26 cellular contexts compared by ENCODE assay signal in genomic region chr5:133847301-133847700, GRCh38.
"Had no signal": no experiment of that assay in that cellular context is flagged by ENCODE, and none has a peak within 500 bp of the region (broad histone marks: within the 10 kb centered on the region; RNA-seq: fewer than 3 reads in every experiment).

No MANE protein-coding gene starts in this region.

- H3K4me1 Mint-ChIP-seq: WTC11 had no signal

- H3K4me3 Mint-ChIP-seq: activated CD4-positive, alpha-beta T cell treated with anti-CD3 and anti-CD28 coated beads for 36 hours; activated naive CD4-positive, alpha-beta T cell treated with anti-CD3 and anti-CD28 coated beads, Interleukin-2, amount 50 U/mL, for 24 hours; immature natural killer cell; mesothelial cell of epicardium; natural killer cell; T-helper 1 cell treated with Interleukin-12 subunit alpha and Interleukin-12 subunit beta and Interleukin-4 antibody, amounts not matched to agents 30 μg/mL and 1 μg/mL, for 36 hours; WTC11 had no signal

- H3K27ac Mint-ChIP-seq: activated CD4-positive, alpha-beta T cell treated with anti-CD3 and anti-CD28 coated beads for 36 hours; activated naive CD4-positive, alpha-beta T cell treated with anti-CD3 and anti-CD28 coated beads, Interleukin-2, amount 50 U/mL, for 24 hours; immature natural killer cell; mesothelial cell of epicardium; natural killer cell; T-helper 1 cell treated with Interleukin-12 subunit alpha and Interleukin-12 subunit beta and Interleukin-4 antibody, amounts not matched to agents 30 μg/mL and 1 μg/mL, for 36 hours; WTC11 had no signal

- H3K36me3 Mint-ChIP-seq: activated naive CD4-positive, alpha-beta T cell treated with anti-CD3 and anti-CD28 coated beads, Interleukin-2, amount 50 U/mL, for 24 hours; immature natural killer cell; mesothelial cell of epicardium; natural killer cell; WTC11 had no signal

- ATAC-seq: activated CD4-positive, alpha-beta T cell treated with anti-CD3 and anti-CD28 coated beads for 36 hours; body of pancreas; esophagus mucosa; natural killer cell; WTC11 had no signal

- DNase-seq: activated CD4-positive, alpha-beta T cell treated with anti-CD3 and anti-CD28 coated beads for 36 hours; activated CD4-positive, alpha-beta T cell treated with anti-CD3 and anti-CD28 coated beads, Interleukin-2, amount 50 U/mL, for 4 hours; activated gamma-delta T cell treated with Interleukin-2 at 50 U/mL for 16 hours; activated T-cell treated with anti-CD3 and anti-CD28 coated beads for 4 hours; body of pancreas; dermis blood vessel endothelial cell; effector memory CD4-positive, alpha-beta T cell; foreskin melanocyte; immature natural killer cell; kidney glomerular epithelial cell; left lung; natural killer cell; right cardiac atrium; stimulated activated CD4-positive, alpha-beta T cell treated with anti-CD3 and anti-CD28 coated beads, Interleukin-4, amount 100 ng/mL, for 24 hours; T1000; testis; trophoblast cell had no signal

- H3K4me3 ChIP-seq: body of pancreas, cardiac muscle cell, left lung, lung, prostate gland, testis, vagina had no signal

- H3K9me3 Mint-ChIP-seq: activated naive CD4-positive, alpha-beta T cell treated with anti-CD3 and anti-CD28 coated beads, Interleukin-2, amount 50 U/mL, for 24 hours; natural killer cell; T-helper 1 cell treated with Interleukin-12 subunit alpha and Interleukin-12 subunit beta and Interleukin-4 antibody, amounts not matched to agents 30 μg/mL and 1 μg/mL, for 36 hours had no signal
